ENCODE assay signal across 1 cellular context in the genomic region with DNA sequence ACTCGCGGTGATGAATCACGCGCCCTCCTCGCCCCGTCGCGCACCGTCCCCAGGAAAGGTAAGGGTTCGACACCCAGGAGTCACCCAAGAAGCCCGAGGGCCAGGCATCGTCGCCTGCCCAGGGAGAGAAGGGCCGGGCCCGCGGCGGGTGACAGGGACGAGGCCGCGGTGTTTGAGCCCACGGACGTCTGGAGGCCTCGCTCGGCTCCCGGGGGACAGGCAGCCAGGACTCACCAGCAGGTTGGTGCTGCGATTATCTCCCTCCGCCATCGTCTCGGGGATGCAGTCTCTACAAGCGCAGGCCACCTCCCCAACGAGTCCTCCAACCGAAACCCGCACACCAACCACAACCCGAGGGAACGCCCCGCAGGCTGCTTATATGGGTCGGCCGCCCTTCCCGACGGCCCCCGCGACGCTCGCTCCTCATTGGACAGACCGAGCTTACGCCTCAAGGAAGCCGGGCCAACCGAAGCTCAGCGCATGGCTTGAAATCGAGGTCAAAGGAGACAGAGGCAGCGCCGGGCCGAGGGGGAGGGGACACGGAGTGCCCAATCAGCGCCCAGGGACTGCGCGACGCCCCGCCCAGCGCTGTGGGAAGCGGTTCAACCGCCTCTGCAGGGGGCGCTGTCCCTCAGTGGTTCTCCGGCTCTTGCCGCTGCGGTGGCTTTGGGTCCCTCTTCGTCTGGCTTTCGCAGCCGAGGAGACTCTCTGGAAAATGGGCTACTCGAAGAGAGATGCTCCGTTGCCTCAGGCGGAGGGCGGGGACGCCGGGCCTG.
A peak's percentile ranks its signal among the peaks of the same experiment; 100 is the strongest.
TF ChIP-seq lines count a peak whose summit lies in the region.

Gene ARL6IP1 (minus strand): TSS at position 353 of the 776 bp plus-strand sequence. CDS start 83 bp downstream, at position 270.

TF ChIP-seq in HepG2, 621 proteins besides CTCF, POLR2A, EP300 and RAD21 (continued from another document and continues in another):
- TF ChIP-seq E2F1 (CRISPR knock-in tag; IDR thresholded peaks at IDR 0.05) (peak; percentile 82; the same call in 1 of the 2 replicates), EEA1 (CRISPR knock-in tag; IDR thresholded peaks at IDR 0.05; ENCODE audit: borderline replicate concordance) (peak; percentile 96), HMGXB4 (CRISPR knock-in tag; IDR thresholded peaks at IDR 0.05; ENCODE audit: borderline replicate concordance in 1 of 2, low read depth in 1 of 2) (peak; percentile 100), EZH2 (conservative IDR thresholded peaks at IDR 0.05; ENCODE audit: low read depth, low read length) (no peak), ZNF317 (CRISPR knock-in tag; IDR thresholded peaks at IDR 0.05) (peak; percentile 93), ZSCAN31 (CRISPR knock-in tag; IDR thresholded peaks at IDR 0.05; ENCODE audit: low read depth) (peak; percentile 98), ZNF75D (CRISPR knock-in tag; IDR thresholded peaks at IDR 0.05; ENCODE audit: borderline replicate concordance) (peak; percentile 91; the same call in 1 of the 2 replicates), ZBTB7A (CRISPR knock-in tag; IDR thresholded peaks at IDR 0.05) (peak; percentile 93), ZNF431 (CRISPR knock-in tag; IDR thresholded peaks at IDR 0.05; ENCODE audit: borderline replicate concordance, low read depth) (peak; percentile 68; the same call in 1 of the 2 replicates), ZNF451 (CRISPR knock-in tag; IDR thresholded peaks at IDR 0.05) (peak; percentile 95), ZNF761 (CRISPR knock-in tag; conservative IDR thresholded peaks at IDR 0.05) (peak; percentile 99), ZNF672 (CRISPR knock-in tag; IDR thresholded peaks at IDR 0.05) (peak; percentile 95), POLR2AphosphoS5 (IDR thresholded peaks at IDR 0.05; ENCODE audit: low read depth, low read length) (peak; percentile 100), DMAP1 (CRISPR knock-in tag; IDR thresholded peaks at IDR 0.05) (peak; percentile 99), ZSCAN21 (CRISPR knock-in tag; IDR thresholded peaks at IDR 0.05; ENCODE audit: borderline replicate concordance) (peak; percentile 99), PRMT3 (CRISPR knock-in tag; IDR thresholded peaks at IDR 0.05; ENCODE audit: borderline replicate concordance, low read depth) (no peak; the same call in 1 of the 2 replicates), NCOA5 (CRISPR knock-in tag; IDR thresholded peaks at IDR 0.05) (0 out of 2 replicates have a peak, but pooled peaks have one; percentile 67), SMAD9 (CRISPR knock-in tag; IDR thresholded peaks at IDR 0.05) (peak; percentile 20; the same call in 1 of the 2 replicates), ZNF513 (CRISPR knock-in tag; conservative IDR thresholded peaks at IDR 0.05) (peak; percentile 96; the same call in 1 of the 2 replicates), ZNF749 (CRISPR knock-in tag; IDR thresholded peaks at IDR 0.05; ENCODE audit: borderline replicate concordance) (no peak), MTA3 (CRISPR knock-in tag; IDR thresholded peaks at IDR 0.05) (no peak), ERF (CRISPR knock-in tag; IDR thresholded peaks at IDR 0.05) (peak; percentile 100), RBM39 (IDR thresholded peaks at IDR 0.05; ENCODE audit: low read depth, low read length, poor library complexity, severe bottlenecking) (peak; percentile 100), ZNF589 (CRISPR knock-in tag; conservative IDR thresholded peaks at IDR 0.05) (peak; percentile 99), HDAC1 (CRISPR knock-in tag; IDR thresholded peaks at IDR 0.05) (peak; percentile 99), MEIS1 (CRISPR knock-in tag; IDR thresholded peaks at IDR 0.05; ENCODE audit: borderline replicate concordance) (peak; percentile 92; the same call in 1 of the 2 replicates), PRPF4 (IDR thresholded peaks at IDR 0.05; ENCODE audit: low read depth, low read length, poor library complexity, severe bottlenecking) (no peak), ATF7-NPFF (CRISPR knock-in tag; IDR thresholded peaks at IDR 0.05; ENCODE audit: low read depth) (peak; percentile 96), HDAC2 (CRISPR knock-in tag; IDR thresholded peaks at IDR 0.05) (peak; percentile 97), RFX3 (CRISPR knock-in tag; IDR thresholded peaks at IDR 0.05) (no peak; the same call in 1 of the 2 replicates), ZNF547 (CRISPR knock-in tag; IDR thresholded peaks at IDR 0.05) (peak; percentile 99), AGO1 (IDR thresholded peaks at IDR 0.05; ENCODE audit: low read depth, low read length, poor library complexity, severe bottlenecking) (peak; percentile 92), PPARG (CRISPR knock-in tag; conservative IDR thresholded peaks at IDR 0.05) (peak; percentile 99), PTBP1 (IDR thresholded peaks at IDR 0.05; ENCODE audit: low read depth, low read length, poor library complexity, severe bottlenecking) (peak; percentile 46), SMAD1 (CRISPR knock-in tag; IDR thresholded peaks at IDR 0.05; ENCODE audit: borderline replicate concordance, low read depth) (peak; percentile 99), GFI1 (CRISPR knock-in tag; IDR thresholded peaks at IDR 0.05; ENCODE audit: borderline replicate concordance) (peak; percentile 91)
- TF ChIP-seq, protein P1, sequence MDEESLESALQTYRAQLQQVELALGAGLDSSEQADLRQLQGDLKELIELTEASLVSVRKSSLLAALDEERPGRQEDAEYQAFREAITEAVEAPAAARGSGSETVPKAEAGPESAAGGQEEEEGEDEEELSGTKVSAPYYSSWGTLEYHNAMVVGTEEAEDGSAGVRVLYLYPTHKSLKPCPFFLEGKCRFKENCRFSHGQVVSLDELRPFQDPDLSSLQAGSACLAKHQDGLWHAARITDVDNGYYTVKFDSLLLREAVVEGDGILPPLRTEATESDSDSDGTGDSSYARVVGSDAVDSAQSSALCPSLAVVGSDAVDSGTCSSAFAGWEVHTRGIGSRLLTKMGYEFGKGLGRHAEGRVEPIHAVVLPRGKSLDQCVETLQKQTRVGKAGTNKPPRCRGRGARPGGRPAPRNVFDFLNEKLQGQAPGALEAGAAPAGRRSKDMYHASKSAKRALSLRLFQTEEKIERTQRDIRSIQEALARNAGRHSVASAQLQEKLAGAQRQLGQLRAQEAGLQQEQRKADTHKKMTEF (CRISPR knock-in tag; IDR thresholded peaks at IDR 0.05): peak; percentile 100
- TF ChIP-seq, protein P2, sequence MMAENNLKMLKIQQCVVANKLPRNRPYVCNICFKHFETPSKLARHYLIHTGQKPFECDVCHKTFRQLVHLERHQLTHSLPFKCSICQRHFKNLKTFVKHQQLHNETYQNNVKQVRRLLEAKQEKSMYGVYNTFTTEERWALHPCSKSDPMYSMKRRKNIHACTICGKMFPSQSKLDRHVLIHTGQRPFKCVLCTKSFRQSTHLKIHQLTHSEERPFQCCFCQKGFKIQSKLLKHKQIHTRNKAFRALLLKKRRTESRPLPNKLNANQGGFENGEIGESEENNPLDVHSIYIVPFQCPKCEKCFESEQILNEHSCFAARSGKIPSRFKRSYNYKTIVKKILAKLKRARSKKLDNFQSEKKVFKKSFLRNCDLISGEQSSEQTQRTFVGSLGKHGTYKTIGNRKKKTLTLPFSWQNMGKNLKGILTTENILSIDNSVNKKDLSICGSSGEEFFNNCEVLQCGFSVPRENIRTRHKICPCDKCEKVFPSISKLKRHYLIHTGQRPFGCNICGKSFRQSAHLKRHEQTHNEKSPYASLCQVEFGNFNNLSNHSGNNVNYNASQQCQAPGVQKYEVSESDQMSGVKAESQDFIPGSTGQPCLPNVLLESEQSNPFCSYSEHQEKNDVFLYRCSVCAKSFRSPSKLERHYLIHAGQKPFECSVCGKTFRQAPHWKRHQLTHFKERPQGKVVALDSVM (CRISPR knock-in tag; IDR thresholded peaks at IDR 0.05): peak; percentile 79
- TF ChIP-seq, protein P3, sequence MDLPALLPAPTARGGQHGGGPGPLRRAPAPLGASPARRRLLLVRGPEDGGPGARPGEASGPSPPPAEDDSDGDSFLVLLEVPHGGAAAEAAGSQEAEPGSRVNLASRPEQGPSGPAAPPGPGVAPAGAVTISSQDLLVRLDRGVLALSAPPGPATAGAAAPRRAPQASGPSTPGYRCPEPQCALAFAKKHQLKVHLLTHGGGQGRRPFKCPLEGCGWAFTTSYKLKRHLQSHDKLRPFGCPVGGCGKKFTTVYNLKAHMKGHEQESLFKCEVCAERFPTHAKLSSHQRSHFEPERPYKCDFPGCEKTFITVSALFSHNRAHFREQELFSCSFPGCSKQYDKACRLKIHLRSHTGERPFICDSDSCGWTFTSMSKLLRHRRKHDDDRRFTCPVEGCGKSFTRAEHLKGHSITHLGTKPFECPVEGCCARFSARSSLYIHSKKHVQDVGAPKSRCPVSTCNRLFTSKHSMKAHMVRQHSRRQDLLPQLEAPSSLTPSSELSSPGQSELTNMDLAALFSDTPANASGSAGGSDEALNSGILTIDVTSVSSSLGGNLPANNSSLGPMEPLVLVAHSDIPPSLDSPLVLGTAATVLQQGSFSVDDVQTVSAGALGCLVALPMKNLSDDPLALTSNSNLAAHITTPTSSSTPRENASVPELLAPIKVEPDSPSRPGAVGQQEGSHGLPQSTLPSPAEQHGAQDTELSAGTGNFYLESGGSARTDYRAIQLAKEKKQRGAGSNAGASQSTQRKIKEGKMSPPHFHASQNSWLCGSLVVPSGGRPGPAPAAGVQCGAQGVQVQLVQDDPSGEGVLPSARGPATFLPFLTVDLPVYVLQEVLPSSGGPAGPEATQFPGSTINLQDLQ (CRISPR knock-in tag; IDR thresholded peaks at IDR 0.05): peak; percentile 94; the same call in 1 of the 2 replicates
- TF ChIP-seq, protein P4, sequence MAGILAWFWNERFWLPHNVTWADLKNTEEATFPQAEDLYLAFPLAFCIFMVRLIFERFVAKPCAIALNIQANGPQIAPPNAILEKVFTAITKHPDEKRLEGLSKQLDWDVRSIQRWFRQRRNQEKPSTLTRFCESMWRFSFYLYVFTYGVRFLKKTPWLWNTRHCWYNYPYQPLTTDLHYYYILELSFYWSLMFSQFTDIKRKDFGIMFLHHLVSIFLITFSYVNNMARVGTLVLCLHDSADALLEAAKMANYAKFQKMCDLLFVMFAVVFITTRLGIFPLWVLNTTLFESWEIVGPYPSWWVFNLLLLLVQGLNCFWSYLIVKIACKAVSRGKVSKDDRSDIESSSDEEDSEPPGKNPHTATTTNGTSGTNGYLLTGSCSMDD (CRISPR knock-in tag; IDR thresholded peaks at IDR 0.05): peak; percentile 87; the same call in 1 of the 2 replicates
- TF ChIP-seq, protein P5, sequence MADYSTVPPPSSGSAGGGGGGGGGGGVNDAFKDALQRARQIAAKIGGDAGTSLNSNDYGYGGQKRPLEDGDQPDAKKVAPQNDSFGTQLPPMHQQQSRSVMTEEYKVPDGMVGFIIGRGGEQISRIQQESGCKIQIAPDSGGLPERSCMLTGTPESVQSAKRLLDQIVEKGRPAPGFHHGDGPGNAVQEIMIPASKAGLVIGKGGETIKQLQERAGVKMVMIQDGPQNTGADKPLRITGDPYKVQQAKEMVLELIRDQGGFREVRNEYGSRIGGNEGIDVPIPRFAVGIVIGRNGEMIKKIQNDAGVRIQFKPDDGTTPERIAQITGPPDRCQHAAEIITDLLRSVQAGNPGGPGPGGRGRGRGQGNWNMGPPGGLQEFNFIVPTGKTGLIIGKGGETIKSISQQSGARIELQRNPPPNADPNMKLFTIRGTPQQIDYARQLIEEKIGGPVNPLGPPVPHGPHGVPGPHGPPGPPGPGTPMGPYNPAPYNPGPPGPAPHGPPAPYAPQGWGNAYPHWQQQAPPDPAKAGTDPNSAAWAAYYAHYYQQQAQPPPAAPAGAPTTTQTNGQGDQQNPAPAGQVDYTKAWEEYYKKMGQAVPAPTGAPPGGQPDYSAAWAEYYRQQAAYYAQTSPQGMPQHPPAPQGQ (CRISPR knock-in tag; IDR thresholded peaks at IDR 0.05; ENCODE audit: borderline replicate concordance): peak; percentile 34; the same call in 1 of the 2 replicates
- TF ChIP-seq, protein P6, sequence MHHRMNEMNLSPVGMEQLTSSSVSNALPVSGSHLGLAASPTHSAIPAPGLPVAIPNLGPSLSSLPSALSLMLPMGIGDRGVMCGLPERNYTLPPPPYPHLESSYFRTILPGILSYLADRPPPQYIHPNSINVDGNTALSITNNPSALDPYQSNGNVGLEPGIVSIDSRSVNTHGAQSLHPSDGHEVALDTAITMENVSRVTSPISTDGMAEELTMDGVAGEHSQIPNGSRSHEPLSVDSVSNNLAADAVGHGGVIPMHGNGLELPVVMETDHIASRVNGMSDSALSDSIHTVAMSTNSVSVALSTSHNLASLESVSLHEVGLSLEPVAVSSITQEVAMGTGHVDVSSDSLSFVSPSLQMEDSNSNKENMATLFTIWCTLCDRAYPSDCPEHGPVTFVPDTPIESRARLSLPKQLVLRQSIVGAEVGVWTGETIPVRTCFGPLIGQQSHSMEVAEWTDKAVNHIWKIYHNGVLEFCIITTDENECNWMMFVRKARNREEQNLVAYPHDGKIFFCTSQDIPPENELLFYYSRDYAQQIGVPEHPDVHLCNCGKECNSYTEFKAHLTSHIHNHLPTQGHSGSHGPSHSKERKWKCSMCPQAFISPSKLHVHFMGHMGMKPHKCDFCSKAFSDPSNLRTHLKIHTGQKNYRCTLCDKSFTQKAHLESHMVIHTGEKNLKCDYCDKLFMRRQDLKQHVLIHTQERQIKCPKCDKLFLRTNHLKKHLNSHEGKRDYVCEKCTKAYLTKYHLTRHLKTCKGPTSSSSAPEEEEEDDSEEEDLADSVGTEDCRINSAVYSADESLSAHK (CRISPR knock-in tag; IDR thresholded peaks at IDR 0.05; ENCODE audit: borderline replicate concordance): peak; percentile 89
